In genomic region chr1:91201699-91202098, GRCh38 we compare ENCODE assay signal across 24 cellular contexts.
"Had no signal": no experiment of that assay in that cellular context is flagged by ENCODE, and none has a peak within 500 bp of the region (broad histone marks: within the 10 kb centered on the region; RNA-seq: fewer than 3 reads in every experiment).

No MANE protein-coding gene starts in this region.

- H3K36me3 Mint-ChIP-seq: activated naive CD8-positive, alpha-beta T cell; T-cell had no signal

- ATAC-seq: activated T-helper 17 cell treated with anti-CD3 and anti-CD28 coated beads, Interleukin-2, amount 50 U/mL, for 72 hours; Panc1; Right ventricle myocardium inferior; T-cell had no signal

- H3K4me1 Mint-ChIP-seq: activated B cell treated with CpG ODN at 0.5 μM for 24 hours; activated CD4-positive, alpha-beta memory T cell treated with anti-CD3 and anti-CD28 coated beads, Interleukin-2, amount 10 ng/mL, durations not matched to agents 7 days and 5 days; activated T-helper 17 cell treated with anti-CD3 and anti-CD28 coated beads, Interleukin-2, amount 50 U/mL, for 72 hours; T-cell had no signal

- H3K4me3 Mint-ChIP-seq: activated B cell treated with CpG ODN at 0.5 μM for 24 hours; activated CD4-positive, alpha-beta memory T cell treated with anti-CD3 and anti-CD28 coated beads, Interleukin-2, amount 10 ng/mL, durations not matched to agents 7 days and 5 days; activated naive CD4-positive, alpha-beta T cell treated with anti-CD3 and anti-CD28 coated beads for 36 hours; activated naive CD8-positive, alpha-beta T cell; activated T-helper 17 cell treated with anti-CD3 and anti-CD28 coated beads, Interleukin-2, amount 50 U/mL, for 72 hours; T-cell had no signal

- H3K27ac Mint-ChIP-seq: activated B cell treated with CpG ODN at 0.5 μM for 24 hours; activated CD4-positive, alpha-beta memory T cell treated with anti-CD3 and anti-CD28 coated beads, Interleukin-2, amount 10 ng/mL, durations not matched to agents 7 days and 5 days; activated naive CD4-positive, alpha-beta T cell treated with anti-CD3 and anti-CD28 coated beads for 36 hours; activated naive CD8-positive, alpha-beta T cell; activated T-helper 17 cell treated with anti-CD3 and anti-CD28 coated beads, Interleukin-2, amount 50 U/mL, for 72 hours; T-cell had no signal

- H3K9me3 Mint-ChIP-seq: activated B cell treated with CpG ODN at 0.5 μM for 24 hours; activated CD4-positive, alpha-beta memory T cell treated with anti-CD3 and anti-CD28 coated beads, Interleukin-2, amount 10 ng/mL, durations not matched to agents 7 days and 5 days; activated naive CD4-positive, alpha-beta T cell treated with anti-CD3 and anti-CD28 coated beads for 36 hours; activated T-helper 17 cell treated with anti-CD3 and anti-CD28 coated beads, Interleukin-2, amount 50 U/mL, for 72 hours; T-cell had no signal

- DNase-seq: activated B cell treated with CpG ODN at 0.5 μM for 24 hours; activated CD4-positive, alpha-beta memory T cell treated with anti-CD3 and anti-CD28 coated beads, Interleukin-2, amount 10 ng/mL, durations not matched to agents 7 days and 5 days; activated CD4-positive, alpha-beta T cell treated with anti-CD3 and anti-CD28 coated beads, Interleukin-2, amount 50 U/mL, for 1 hour; activated gamma-delta T cell; activated naive CD4-positive, alpha-beta T cell treated with anti-CD3 and anti-CD28 coated beads for 36 hours; activated T-cell treated with anti-CD3 and anti-CD28 coated beads for 4 hours; activated T-cell treated with anti-CD3 and anti-CD28 coated beads, Interleukin-2, amount 50 U/mL, for 48 hours; amygdala; brain microvascular endothelial cell; IMR-90; Kasumi-1; KBM-7; NCI-H1048; NCI-H345; NCI-H510A; NCI-H526 treated with DMSO at 0.1 percent for 48 hours; RPMI8226; T-cell; T-helper 2 cell; T1000 had no signal
